In genomic region chr1:47779613-47780012, GRCh38 we compare ENCODE assay signal across 32 cellular contexts.
"Had no signal": no experiment of that assay in that cellular context is flagged by ENCODE, and none has a peak within 500 bp of the region (broad histone marks: within the 10 kb centered on the region; RNA-seq: fewer than 3 reads in every experiment).

No MANE protein-coding gene starts in this region.

- H3K9me3 ChIP-seq: ascending aorta had no signal

- H3K36me3 Mint-ChIP-seq: activated CD8-positive, alpha-beta memory T cell treated with anti-CD3 and anti-CD28 coated beads, Interleukin-2, amount 10 ng/mL, durations not matched to agents 7 days and 5 days; activated naive CD8-positive, alpha-beta T cell treated with anti-CD3 and anti-CD28 coated beads for 36 hours had no signal

- H3K9me3 Mint-ChIP-seq: activated CD4-positive, alpha-beta memory T cell treated with anti-CD3 and anti-CD28 coated beads, Interleukin-2, amount 10 ng/mL, durations not matched to agents 7 days and 5 days; activated naive CD8-positive, alpha-beta T cell treated with anti-CD3 and anti-CD28 coated beads for 36 hours; central memory CD8-positive, alpha-beta T cell had no signal

- ATAC-seq: activated CD8-positive, alpha-beta memory T cell treated with anti-CD3 and anti-CD28 coated beads, Interleukin-2, amount 10 ng/mL, durations not matched to agents 7 days and 5 days had no signal

- H2AFZ ChIP-seq: PC-9 had no signal

- H3K27me3 Mint-ChIP-seq: activated CD4-positive, alpha-beta memory T cell treated with anti-CD3 and anti-CD28 coated beads, Interleukin-2, amount 10 ng/mL, durations not matched to agents 7 days and 5 days; activated CD8-positive, alpha-beta memory T cell treated with anti-CD3 and anti-CD28 coated beads, Interleukin-2, amount 10 ng/mL, durations not matched to agents 7 days and 5 days; activated naive CD8-positive, alpha-beta T cell treated with anti-CD3 and anti-CD28 coated beads for 36 hours had no signal

- DNase-seq: activated CD4-positive, alpha-beta memory T cell treated with anti-CD3 and anti-CD28 coated beads, Interleukin-2, amount 10 ng/mL, durations not matched to agents 7 days and 5 days; activated CD4-positive, alpha-beta T cell treated with anti-CD3 and anti-CD28 coated beads for 1 hour; activated CD4-positive, alpha-beta T cell treated with anti-CD3 and anti-CD28 coated beads for 48 hours; activated CD4-positive, CD25-positive, alpha-beta regulatory T cell; activated CD8-positive, alpha-beta memory T cell treated with anti-CD3 and anti-CD28 coated beads for 24 hours; activated CD8-positive, alpha-beta memory T cell treated with anti-CD3 and anti-CD28 coated beads, Interleukin-2, amount 10 ng/mL, durations not matched to agents 7 days and 5 days; activated CD8-positive, alpha-beta memory T cell treated with anti-CD3 and anti-CD28 coated beads, Interleukin-2, amount 50 U/mL, for 48 hours; activated effector memory CD4-positive, alpha-beta T cell treated with anti-CD3 and anti-CD28 coated beads, Interleukin-2, amount 50 U/mL, for 16 hours; activated naive CD4-positive, alpha-beta T cell; activated naive CD4-positive, alpha-beta T cell treated with anti-CD3 and anti-CD28 coated beads, Interleukin-2, amount 50 U/mL, for 16 hours; activated naive CD8-positive, alpha-beta T cell treated with anti-CD3 and anti-CD28 coated beads for 36 hours; activated T-cell treated with anti-CD3 and anti-CD28 coated beads, Interleukin-2, amount 50 U/mL, for 48 hours; amniotic stem cell; MM.1S; NCI-H1092 treated with DMSO at 0.1 percent for 48 hours; NCI-H1417; NCI-H1694; NCI-H1930; NCI-H2081 treated with DMSO at 0.1 percent for 48 hours; NCI-H226; NCI-H446 treated with DMSO at 0.1 percent for 48 hours; NCI-H524; PC-9; Right ventricle myocardium superior; T1000; WERI-Rb-1 had no signal

- H3K27ac Mint-ChIP-seq: activated CD4-positive, alpha-beta memory T cell treated with anti-CD3 and anti-CD28 coated beads, Interleukin-2, amount 10 ng/mL, durations not matched to agents 7 days and 5 days; activated CD8-positive, alpha-beta memory T cell treated with anti-CD3 and anti-CD28 coated beads, Interleukin-2, amount 10 ng/mL, durations not matched to agents 7 days and 5 days; activated naive CD8-positive, alpha-beta T cell treated with anti-CD3 and anti-CD28 coated beads for 36 hours had no signal

- H3K4me3 Mint-ChIP-seq: activated CD4-positive, alpha-beta memory T cell treated with anti-CD3 and anti-CD28 coated beads, Interleukin-2, amount 10 ng/mL, durations not matched to agents 7 days and 5 days; activated CD8-positive, alpha-beta memory T cell treated with anti-CD3 and anti-CD28 coated beads, Interleukin-2, amount 10 ng/mL, durations not matched to agents 7 days and 5 days; activated naive CD8-positive, alpha-beta T cell treated with anti-CD3 and anti-CD28 coated beads for 36 hours; central memory CD8-positive, alpha-beta T cell had no signal

- H3K4me3 ChIP-seq: ascending aorta, cardiac muscle cell, PC-9, SK-N-MC had no signal

- H3K27ac ChIP-seq: ascending aorta, cardiac muscle cell, KMS-11, PC-9, RWPE1, SK-N-MC, WERI-Rb-1 had no signal

- H3K27me3 ChIP-seq: ascending aorta, cardiac muscle cell had no signal

- H3K4me2 ChIP-seq: KMS-11, PC-9 had no signal

- H3K36me3 ChIP-seq: cardiac muscle cell, WERI-Rb-1 had no signal

- H3K9ac ChIP-seq: KMS-11 had no signal

- H3K4me1 Mint-ChIP-seq: activated CD4-positive, alpha-beta memory T cell treated with anti-CD3 and anti-CD28 coated beads, Interleukin-2, amount 10 ng/mL, durations not matched to agents 7 days and 5 days; activated CD8-positive, alpha-beta memory T cell treated with anti-CD3 and anti-CD28 coated beads, Interleukin-2, amount 10 ng/mL, durations not matched to agents 7 days and 5 days; activated naive CD8-positive, alpha-beta T cell treated with anti-CD3 and anti-CD28 coated beads for 36 hours; central memory CD8-positive, alpha-beta T cell had no signal
